17 cellular contexts compared by ENCODE assay signal in the genomic region with DNA sequence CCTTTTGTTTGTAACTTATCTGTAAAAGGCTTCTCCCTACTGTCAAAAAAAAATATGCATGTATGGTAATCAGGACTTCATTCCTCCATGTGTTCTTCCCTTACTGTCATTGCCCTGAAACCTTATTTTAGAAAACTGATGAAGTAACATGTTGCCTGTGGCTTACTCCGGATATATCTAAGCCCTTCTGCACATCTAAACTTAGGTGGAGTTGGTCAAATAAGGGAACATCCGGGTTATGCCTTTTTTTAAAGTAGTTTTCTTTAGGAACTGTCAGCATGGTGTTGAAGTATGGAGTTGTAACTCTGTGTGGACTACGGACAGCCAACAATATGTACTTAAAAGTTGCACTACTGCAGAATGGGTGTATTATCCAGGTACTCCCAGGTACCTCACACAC. TPM values are rescaled to one million over a fixed set of nuclear protein-coding genes. Genes with fewer than 3 reads are reported as not detected.
DNase-seq lines count a peak whose midpoint lies in the region; ATAC-seq and TF ChIP-seq lines count a peak whose summit lies in the region.
"Had no signal": no experiment of that assay in that cellular context is flagged by ENCODE, and none has a peak within 500 bp of the region (broad histone marks: within the 10 kb centered on the region; RNA-seq: fewer than 3 reads in every experiment).

No MANE protein-coding gene starts in this region.

- BruUV-seq in IMR-90 (replicated peaks; lab: Mats Ljungman, UMichigan): no TSS peak

- no peak overlapping the region for H4K8ac ChIP-seq in IMR-90 (ENCODE audit: low read depth in 2 of 2, low read length in 2 of 2)

- no peak for TF ChIP-seq RAD21 in IMR-90 (IDR thresholded peaks at IDR 0.05; ENCODE audit: low read length)

- no peak overlapping the region for H2AK9ac ChIP-seq in IMR-90 (replicated peaks; ENCODE audit: low read depth, low read length, poor library complexity)

- no peak overlapping the region for H3K27ac ChIP-seq in IMR-90 (ENCODE audit: insufficient read depth, low read length)
- H3K27ac ChIP-seq in neutrophil: peak overlapping the region; percentile 62
- H3K27ac ChIP-seq: A549, cardiac muscle cell, right atrium auricular region, SK-N-MC had no signal

- no peak overlapping the region for H3K14ac ChIP-seq in IMR-90 (replicated peaks; ENCODE audit: low read depth, low read length)

- no peak overlapping the region for H2AK5ac ChIP-seq in IMR-90 (ENCODE audit: low read depth, low read length)

- no peak overlapping the region for H3K18ac ChIP-seq in IMR-90 (ENCODE audit: low read depth, low read length)

- H3K23ac ChIP-seq in IMR-90 (ENCODE audit: low read depth, low read length): peak overlapping the region; percentile 16; the same call in 1 of the 2 replicates

- ATAC-seq in IMR-90 (ENCODE audit: low read depth): no peak
- ATAC-seq: A549 had no signal

- no peak overlapping the region for H3K4ac ChIP-seq in IMR-90 (ENCODE audit: low read depth, low read length)

- peaks cover 90% of the 10 kb centered on the region for H4K20me1 ChIP-seq in IMR-90 (ENCODE audit: insufficient read depth, low read length)

- H3K4me3 Mint-ChIP-seq in activated CD4-positive, alpha-beta T cell treated with anti-CD3 and anti-CD28 coated beads, Interleukin-2, amount 10 ng/mL, durations not matched to agents 7 days and 5 days: peak overlapping the region; percentile 35
- peak overlapping the region; percentile 63 for H3K4me3 Mint-ChIP-seq in T-helper 2 cell treated with Interferon-gamma antibody and Interleukin-4, amounts not matched to agents 5 μg/mL and 100 μg/mL, for 36 hours
- H3K4me3 Mint-ChIP-seq: endodermal cell, type B pancreatic cell had no signal

- no CpG with 5 or more reads among the region's 3 CpGs for WGBS in IMR-90 (ENCODE audit: extremely low coverage in 2 of 2, insufficient read length in 1 of 2), 2 experiments

- peak overlapping the region; percentile 88 for H3K27ac Mint-ChIP-seq in activated CD4-positive, alpha-beta T cell treated with anti-CD3 and anti-CD28 coated beads, Interleukin-2, amount 10 ng/mL, durations not matched to agents 7 days and 5 days
- peak overlapping the region; percentile 83 for H3K27ac Mint-ChIP-seq in T-helper 2 cell treated with Interferon-gamma antibody and Interleukin-4, amounts not matched to agents 5 μg/mL and 100 μg/mL, for 36 hours
- H3K27ac Mint-ChIP-seq: endodermal cell, type B pancreatic cell had no signal

- dilution Hi-C loops in IMR-90 (cut with HindIII; ENCODE audit: low sequenced_read_pairs, unreplicated experiment): no loop called here

- no peak for TF ChIP-seq CTCF in IMR-90 (conservative IDR thresholded peaks at IDR 0.05; ENCODE audit: low read depth, low read length)
- no peak for TF ChIP-seq CTCF in neutrophil (IDR thresholded peaks at IDR 0.05)
- TF ChIP-seq CTCF in GM10248 (IDR thresholded peaks at IDR 0.05; ENCODE audit: control extremely low read depth, extremely low read depth, low read depth, missing control alignments): no peak

- no peak overlapping the region for H3K9ac ChIP-seq in IMR-90 (ENCODE audit: low read depth, low read length)

- no peaks in the 10 kb centered on the region for H3K27me3 Mint-ChIP-seq in activated CD4-positive, alpha-beta T cell treated with anti-CD3 and anti-CD28 coated beads, Interleukin-2, amount 10 ng/mL, durations not matched to agents 7 days and 5 days
- H3K27me3 Mint-ChIP-seq in T-helper 2 cell treated with Interferon-gamma antibody and Interleukin-4, amounts not matched to agents 5 μg/mL and 100 μg/mL, for 36 hours (ENCODE audit: low read depth): no peaks in the 10 kb centered on the region
- H3K27me3 Mint-ChIP-seq: naive B cell, type B pancreatic cell had no signal

- H2BK5ac ChIP-seq in IMR-90 (ENCODE audit: low read depth, low read length, poor library complexity, severe bottlenecking): no peak overlapping the region

- H2BK20ac ChIP-seq in IMR-90 (ENCODE audit: low read depth, low read length): no peak overlapping the region

- peaks cover 12% of the 10 kb centered on the region for H3K9me1 ChIP-seq in IMR-90 (ENCODE audit: insufficient read depth, low read length)

- no peak overlapping the region for H3K4me3 ChIP-seq in IMR-90 (ENCODE audit: insufficient read depth, low read depth, low read length)
- no peak overlapping the region for H3K4me3 ChIP-seq in neutrophil (ENCODE audit: low read depth in 1 of 2, low read length in 1 of 2)
- H3K4me3 ChIP-seq: A549, cardiac muscle cell, right atrium auricular region, SK-N-MC had no signal

- no peak overlapping the region for H2BK120ac ChIP-seq in IMR-90 (ENCODE audit: low read depth, low read length)

- no peak for DNase-seq in activated CD4-positive, alpha-beta T cell treated with anti-CD3 and anti-CD28 coated beads, Interleukin-2, amount 10 ng/mL, durations not matched to agents 7 days and 5 days
- DNase-seq in activated CD4-positive, alpha-beta T cell treated with anti-CD3 and anti-CD28 coated beads for 1 hour: no peak
- DNase-seq in IMR-90 (no peak), cerebellar nuclear complex (lab: John Stamatoyannopoulos, UW) (no peak), activated gamma-delta T cell treated with Interleukin-2 at 50 U/mL for 16 hours (no peak), GM10248 (ENCODE audit: extremely low spot score) (no peak)
- no peak for DNase-seq in T-helper 2 cell treated with Interferon-gamma antibody and Interleukin-4, amounts not matched to agents 5 μg/mL and 100 μg/mL, for 36 hours (ENCODE audit: low spot score)
- DNase-seq: Calu3; endodermal cell; naive B cell; stimulated activated CD4-positive, alpha-beta T cell treated with anti-CD3 and anti-CD28 coated beads, Interleukin-2, amount 100 ng/mL, for 24 hours had no signal

- H3K36me3 Mint-ChIP-seq in activated CD4-positive, alpha-beta T cell treated with anti-CD3 and anti-CD28 coated beads, Interleukin-2, amount 10 ng/mL, durations not matched to agents 7 days and 5 days (ENCODE audit: low read depth): peaks cover 54% of the 10 kb centered on the region
- H3K36me3 Mint-ChIP-seq in T-helper 2 cell treated with Interferon-gamma antibody and Interleukin-4, amounts not matched to agents 5 μg/mL and 100 μg/mL, for 36 hours (ENCODE audit: low read depth): peaks cover 64% of the 10 kb centered on the region
- H3K36me3 Mint-ChIP-seq: naive B cell had no signal

- intact Hi-C loops in IMR-90 (cut with micrococcal nuclease): no loop called here

- TF ChIP-seq POLR2A in IMR-90 (IDR thresholded peaks at IDR 0.05; ENCODE audit: low read depth, low read length): no peak

- H3K27me3 ChIP-seq in IMR-90 (ENCODE audit: control insufficient read depth, insufficient read depth, low read length) (no peaks in the 10 kb centered on the region), neutrophil (no peaks in the 10 kb centered on the region)
- H3K27me3 ChIP-seq: cardiac muscle cell, right atrium auricular region had no signal

- H3K4me1 ChIP-seq in IMR-90 (ENCODE audit: control insufficient read depth, insufficient read depth, low read length) (peaks cover 14% of the 10 kb centered on the region), neutrophil (ENCODE audit: control insufficient read depth in 1 of 2, insufficient read depth in 1 of 2, low read depth in 1 of 2, low read length in 1 of 2) (peaks cover 36 to 44% of the 10 kb centered on the region in 2 experiments)

- no peak overlapping the region for H3K4me2 ChIP-seq in IMR-90 (ENCODE audit: low read depth, low read length)
- H3K4me2 ChIP-seq: A549 had no signal

- in situ Hi-C loops in IMR-90 (cut with MboI; ENCODE audit: low sequenced_read_pairs): no loop called here

- POLR2A ChIA-PET in activated CD4-positive, alpha-beta T cell treated with anti-CD3 and anti-CD28 coated beads, Interleukin-2, amount 10 ng/mL, durations not matched to agents 7 days and 5 days (lab: Charles Lee): no interaction called here
- POLR2A ChIA-PET in IMR-90 (lab: Charles Lee; ENCODE audit: unreplicated experiment) (no interaction called here), GM10248 (lab: Yijun Ruan, JAX) (no interaction called here)

- no peak overlapping the region for H3K56ac ChIP-seq in IMR-90 (ENCODE audit: extremely low read depth, insufficient read depth, low read length)

- peaks cover 77% of the 10 kb centered on the region for H3K4me1 Mint-ChIP-seq in activated CD4-positive, alpha-beta T cell treated with anti-CD3 and anti-CD28 coated beads, Interleukin-2, amount 10 ng/mL, durations not matched to agents 7 days and 5 days
- H3K4me1 Mint-ChIP-seq in T-helper 2 cell treated with Interferon-gamma antibody and Interleukin-4, amounts not matched to agents 5 μg/mL and 100 μg/mL, for 36 hours (ENCODE audit: low read depth): peaks cover 67% of the 10 kb centered on the region

- H3K9me3 Mint-ChIP-seq in activated CD4-positive, alpha-beta T cell treated with anti-CD3 and anti-CD28 coated beads, Interleukin-2, amount 10 ng/mL, durations not matched to agents 7 days and 5 days: no peaks in the 10 kb centered on the region
- no peaks in the 10 kb centered on the region for H3K9me3 Mint-ChIP-seq in T-helper 2 cell treated with Interferon-gamma antibody and Interleukin-4, amounts not matched to agents 5 μg/mL and 100 μg/mL, for 36 hours
- H3K9me3 Mint-ChIP-seq: endodermal cell, naive B cell, type B pancreatic cell had no signal

- H3K36me3 ChIP-seq in IMR-90 (ENCODE audit: control insufficient read depth, insufficient read depth, low read length): peaks cover 19% of the 10 kb centered on the region
- peaks cover 36% of the 10 kb centered on the region for H3K36me3 ChIP-seq in neutrophil

- no peak overlapping the region for H4K5ac ChIP-seq in IMR-90 (ENCODE audit: low read depth, low read length)

- no peak overlapping the region for H2BK15ac ChIP-seq in IMR-90 (ENCODE audit: low read depth, low read length)

- H3K79me1 ChIP-seq in IMR-90 (ENCODE audit: low read depth in 1 of 2, low read length in 2 of 2): peaks cover 12 to 61% of the 10 kb centered on the region in 2 experiments; a peak in 3 of 4 replicates

- no peak overlapping the region for H4K91ac ChIP-seq in IMR-90 (ENCODE audit: insufficient read depth, low read depth, low read length)

- H3K9me3 ChIP-seq in IMR-90 (ENCODE audit: control insufficient read depth, insufficient read depth, low read length): no peaks in the 10 kb centered on the region
- no peaks in the 10 kb centered on the region for H3K9me3 ChIP-seq in neutrophil
- H3K9me3 ChIP-seq: A549, right atrium auricular region had no signal

- CTCF ChIA-PET in activated CD4-positive, alpha-beta T cell treated with anti-CD3 and anti-CD28 coated beads, Interleukin-2, amount 10 ng/mL, durations not matched to agents 7 days and 5 days (lab: Charles Lee): no interaction called here
- CTCF ChIA-PET in IMR-90 (lab: Yijun Ruan, JAX) (no interaction called here), GM10248 (lab: Yijun Ruan, JAX) (no interaction called here)

- H2AFZ ChIP-seq in IMR-90 (replicated peaks; ENCODE audit: low read length, poor library complexity): no peak overlapping the region

RNA-seq across cellular contexts. Expression of gene SAR1A, which starts 6.1 kb away (rescaled TPM):
- total RNA-seq in activated CD4-positive, alpha-beta T cell treated with anti-CD3 and anti-CD28 coated beads, Interleukin-2, amount 10 ng/mL, durations not matched to agents 7 days and 5 days: 100 to 1,000 TPM; 102 to 119 TPM
- 161 and 272 TPM in 2 replicates for total RNA-seq in IMR-90 (2012; rRNA removed)
- polyA plus RNA-seq in IMR-90 (2012; rRNA removed): 45.8 and 56.9 TPM in 2 replicates
- polyA plus RNA-seq in IMR-90 (2012; cell fraction: cytosol; rRNA removed): 11.8 and 25.4 TPM in 2 replicates
- 11.6 and 90.2 TPM in 2 replicates for polyA plus RNA-seq in IMR-90 (2012; cell fraction: nucleus; rRNA removed; ENCODE audit: low replicate concordance)

RNA-seq across cellular contexts. Expression of gene TYSND1, which starts 17.7 kb away (rescaled TPM):
- 10 to 100 TPM; 11.6 to 14.3 TPM for total RNA-seq in activated CD4-positive, alpha-beta T cell treated with anti-CD3 and anti-CD28 coated beads, Interleukin-2, amount 10 ng/mL, durations not matched to agents 7 days and 5 days
- total RNA-seq in IMR-90 (2012; rRNA removed): 2.8 and 2.9 TPM in 2 replicates
- polyA plus RNA-seq in IMR-90 (2012; rRNA removed): 4.1 and 4.6 TPM in 2 replicates
- polyA plus RNA-seq in IMR-90 (2012; cell fraction: cytosol; rRNA removed): 4.0 and 5.5 TPM in 2 replicates
- polyA plus RNA-seq in IMR-90 (2012; cell fraction: nucleus; rRNA removed; ENCODE audit: low replicate concordance): 12.4 and 20.6 TPM in 2 replicates

RNA-seq across cellular contexts. Expression of gene AIFM2, which starts 31.6 kb away (rescaled TPM):
- 1 to 10 TPM; 2.5 to 3.3 TPM for total RNA-seq in activated CD4-positive, alpha-beta T cell treated with anti-CD3 and anti-CD28 coated beads, Interleukin-2, amount 10 ng/mL, durations not matched to agents 7 days and 5 days
- 1.7 and 2.0 TPM in 2 replicates for total RNA-seq in IMR-90 (2012; rRNA removed)
- 4.5 and 4.6 TPM in 2 replicates for polyA plus RNA-seq in IMR-90 (2012; rRNA removed)
- polyA plus RNA-seq in IMR-90 (2012; cell fraction: cytosol; rRNA removed): 3.6 and 5.9 TPM in 2 replicates
- polyA plus RNA-seq in IMR-90 (2012; cell fraction: nucleus; rRNA removed; ENCODE audit: low replicate concordance): 6.3 and 6.9 TPM in 2 replicates
